In the genomic region with DNA sequence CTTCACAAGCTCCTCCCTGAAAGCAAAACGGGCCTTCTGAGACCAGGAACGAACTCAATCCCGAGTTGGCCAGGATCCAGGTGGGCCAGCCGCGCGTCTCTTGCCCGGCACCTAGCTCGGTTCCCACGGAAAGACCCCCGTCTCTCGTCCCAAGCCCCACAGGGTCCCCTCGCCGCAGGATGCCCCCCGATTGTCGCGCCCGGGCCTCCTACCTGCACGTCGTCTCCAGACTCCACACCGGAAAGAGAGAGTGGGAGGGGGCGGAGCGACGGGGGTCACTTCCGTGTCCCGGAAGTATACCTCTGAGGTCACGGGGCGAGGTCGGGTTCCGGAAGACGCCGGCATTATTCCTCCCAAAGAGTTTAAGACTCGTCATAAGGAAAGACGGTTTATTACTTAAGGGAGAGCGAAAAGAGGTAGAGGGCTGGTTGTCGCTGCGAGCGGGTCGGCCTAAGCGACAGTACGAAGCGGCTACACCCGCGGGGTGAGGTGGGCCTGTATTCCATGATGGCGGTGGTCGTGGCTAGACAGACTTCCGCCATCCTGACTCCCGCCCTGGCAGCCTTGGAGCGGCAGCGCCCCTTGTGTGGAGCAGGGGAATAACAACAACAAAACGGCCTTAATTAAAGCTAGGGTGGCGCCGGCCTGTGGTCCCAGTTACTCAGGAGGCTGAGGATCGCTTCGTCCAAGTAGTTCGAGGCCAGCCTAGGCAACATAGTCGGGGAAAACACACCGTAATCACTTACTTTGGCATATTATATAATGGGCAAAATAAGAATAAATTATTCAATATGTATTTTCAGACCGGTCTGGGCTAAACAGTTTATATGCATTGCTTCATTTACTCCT, we compare ENCODE assay signal across 8 cellular contexts. TPM values are rescaled to one million over a fixed set of nuclear protein-coding genes. Genes with fewer than 3 reads are reported as not detected.
DNase-seq lines count a peak whose midpoint lies in the region; ATAC-seq, FAIRE-seq and TF ChIP-seq lines count a peak whose summit lies in the region.

Gene RPS14 (minus strand): TSS at position 249 of the 849 bp plus-strand sequence. CDS start 2,006 bp downstream, outside the sequence.

- H3K4me1 Mint-ChIP-seq in endodermal cell: peaks cover 17% of the 10 kb centered on the region
- H3K4me1 Mint-ChIP-seq in mesothelial cell of epicardium: peaks cover 15% of the 10 kb centered on the region

- H3K9me3 ChIP-seq in endodermal cell (ENCODE audit: control insufficient read depth, low read length): no peaks in the 10 kb centered on the region

- peaks cover 7% of the 10 kb centered on the region for H3K9me3 Mint-ChIP-seq in endodermal cell
- H3K9me3 Mint-ChIP-seq in mesothelial cell of epicardium: peaks cover 4% of the 10 kb centered on the region

- peaks cover 47% of the 10 kb centered on the region for H3K36me3 Mint-ChIP-seq in endodermal cell (ENCODE audit: low read depth)
- peaks cover 27% of the 10 kb centered on the region for H3K36me3 Mint-ChIP-seq in mesothelial cell of epicardium

- no peak for FAIRE-seq in HTR-8/SVneo (lab: Jason Lieb, UNC)

- H3K27me3 Mint-ChIP-seq in endodermal cell (ENCODE audit: insufficient read depth) (no peaks in the 10 kb centered on the region), mesothelial cell of epicardium (ENCODE audit: low read depth) (no peaks in the 10 kb centered on the region)

- in situ Hi-C loops in Caki2 (cut with HindIII; ENCODE audit: low pct_unique_long_range_greater_than_20kb, low sequenced_read_pairs): no loop called here

- no peaks in the 10 kb centered on the region for H3K27me3 ChIP-seq in endodermal cell (ENCODE audit: control insufficient read depth, insufficient read depth, low read length, poor library complexity, severe bottlenecking)

- H3K27ac ChIP-seq in endodermal cell (ENCODE audit: low read depth, low read length): peak within 1 kb of the TSS; percentile 91

- peaks cover 37% of the 10 kb centered on the region for H3K36me3 ChIP-seq in endodermal cell (ENCODE audit: control insufficient read depth, insufficient read depth, low read length)

- H3K4me3 Mint-ChIP-seq in endodermal cell (peak within 1 kb of the TSS; percentile 96), mesothelial cell of epicardium (peak within 1 kb of the TSS; percentile 99)

- DNase-seq in Caki2 (ENCODE audit: low read depth): peak; percentile 95
- DNase-seq in HTR-8/SVneo (ENCODE audit: insufficient read length, low spot score): peak; percentile 93
- peak; percentile 86 for DNase-seq in NOMO-1 treated with DMSO at 0.1 percent for 48 hours (lab: John Stamatoyannopoulos, UW; ENCODE audit: unreplicated experiment)
- DNase-seq in activated CD8-positive, alpha-beta memory T cell treated with anti-CD3 and anti-CD28 coated beads for 48 hours (ENCODE audit: low read depth in 2 of 3, low spot score in 2 of 3): peak; percentile 83 to 90 (median 84)
- DNase-seq in endodermal cell: peak; percentile 96
- peak; percentile 77 to 88 for DNase-seq in mesothelial cell of epicardium (ENCODE audit: low spot score in 2 of 2, unreplicated experiment in 2 of 2)
- peak; percentile 85 to 90 for DNase-seq in stimulated activated CD8-positive, alpha-beta memory T cell treated with anti-CD3 and anti-CD28 coated beads, Interleukin-15, amount 100 ng/mL, for 48 hours (ENCODE audit: low read depth in 2 of 2)

- ATAC-seq in GM21367 (IDR thresholded peaks at IDR 0.05; ENCODE audit: unreplicated experiment): peak; percentile 90

- H3K27ac Mint-ChIP-seq in endodermal cell (peak within 1 kb of the TSS; percentile 99), mesothelial cell of epicardium (peak within 1 kb of the TSS; percentile 100)

- H3K9ac ChIP-seq in endodermal cell (ENCODE audit: extremely low read depth, low read length, poor library complexity, severe bottlenecking): peak within 1 kb of the TSS; percentile 97

- peak within 1 kb of the TSS; percentile 91 for H3K4me3 ChIP-seq in endodermal cell (ENCODE audit: low read length)

- H3K4me1 ChIP-seq in endodermal cell (ENCODE audit: control insufficient read depth, insufficient read depth, low read length): peaks cover 3% of the 10 kb centered on the region

- WGBS in endodermal cell (ENCODE audit: insufficient coverage in 1 of 2, insufficient read length in 1 of 2), 2 experiments: 1 to 4% methylated on average over 31 to 57 of the region's 58 CpGs

- peak; percentile 93 for TF ChIP-seq CTCF in endodermal cell (conservative IDR thresholded peaks at IDR 0.05)
- peak; percentile 91 for TF ChIP-seq CTCF in mesothelial cell of epicardium (IDR thresholded peaks at IDR 0.05; ENCODE audit: unreplicated experiment)

RNA-seq across cellular contexts. Expression of gene RPS14, which starts in this region (rescaled TPM):
- total RNA-seq in Caki2 (2014; rRNA removed; shearing (Covaris generic); ENCODE audit: low replicate concordance): 3,085 and 3,454 TPM in 2 replicates
- total RNA-seq in endodermal cell (1,000 to 10,000 TPM; 2,313 to 2,316 TPM), mesothelial cell of epicardium (2,586 to 2,705 TPM (median 2,627 TPM) in 3 replicates)
- 1,931 TPM for polyA plus RNA-seq in endodermal cell (2013, experiment 1 of 2)
- 1,875 TPM for polyA plus RNA-seq in endodermal cell (2013, experiment 2 of 2)

Comparison
In these comparisons a context has a peak if more than half of its experiments do, and no peak if none do; other contexts are left out.
1. Peak in every context shown above with its lines: DNase-seq, ATAC-seq, H3K4me3 ChIP-seq and H3K27ac ChIP-seq.